Comparison of ENCODE assay signal across 10 cellular contexts in genomic region chr1:184212649-184213314, GRCh38.
DNase-seq lines count a peak whose midpoint lies in the region; ATAC-seq and TF ChIP-seq lines count a peak whose summit lies in the region.
"Had no signal": no experiment of that assay in that cellular context is flagged by ENCODE, and none has a peak within 500 bp of the region (broad histone marks: within the 10 kb centered on the region; RNA-seq: fewer than 3 reads in every experiment).

No MANE protein-coding gene starts in this region.

- H3K79me2 ChIP-seq in PC-3 (ENCODE audit: low read length): no peaks in the 10 kb centered on the region

- POLR2A ChIA-PET in PC-3 (lab: Charles Lee; ENCODE audit: unreplicated experiment): no interaction called here
- POLR2A ChIA-PET in CD4-positive, alpha-beta memory T cell (lab: Charles Lee; ENCODE audit: partially characterized antibody): interaction anchor here (0.8 kb wide), 1 partner anchor 12 kb away, joined by 3 read pairs; no protein-coding TSS in a partner anchor

- H3K4me2 ChIP-seq in PC-3 (ENCODE audit: low read length): no peak overlapping the region

- no peaks in the 10 kb centered on the region for H3K4me1 ChIP-seq in PC-3 (ENCODE audit: insufficient read depth, low read length)
- no peaks in the 10 kb centered on the region for H3K4me1 ChIP-seq in CD4-positive, alpha-beta memory T cell (ENCODE audit: insufficient read depth, low read length)

- no peaks in the 10 kb centered on the region for H4K20me1 ChIP-seq in PC-3 (ENCODE audit: low read length)

- H3K9me3 Mint-ChIP-seq in activated naive CD4-positive, alpha-beta T cell treated with anti-CD3 and anti-CD28 coated beads, Interleukin-2, amount 50 U/mL, for 72 hours: no peaks in the 10 kb centered on the region
- H3K9me3 Mint-ChIP-seq in CD4-positive, alpha-beta memory T cell: no peaks in the 10 kb centered on the region

- H3K27ac ChIP-seq in PC-3 (ENCODE audit: low read length): no peak overlapping the region
- no peak overlapping the region for H3K27ac ChIP-seq in CD4-positive, alpha-beta memory T cell (ENCODE audit: low read depth, low read length)
- H3K27ac ChIP-seq: VCaP had no signal

- no peaks in the 10 kb centered on the region for H3K4me1 Mint-ChIP-seq in CD4-positive, alpha-beta memory T cell

- BruUV-seq in PC-3 (replicated peaks; lab: Mats Ljungman, UMichigan): no TSS peak

- ATAC-seq in PC-3 (no peak), esophagus mucosa (peak; percentile 85)
- no peak for ATAC-seq in activated naive CD4-positive, alpha-beta T cell treated with anti-CD3 and anti-CD28 coated beads, Interleukin-2, amount 50 U/mL, for 72 hours

- no peak overlapping the region for H3K9ac ChIP-seq in PC-3 (ENCODE audit: low read length)

- intact Hi-C loops in PC-3 (cut with micrococcal nuclease): no loop called here
- intact Hi-C loops in CD4-positive, alpha-beta memory T cell (cut with micrococcal nuclease): no loop called here

- H3K9me3 ChIP-seq in PC-3 (ENCODE audit: low read length): no peaks in the 10 kb centered on the region
- no peaks in the 10 kb centered on the region for H3K9me3 ChIP-seq in CD4-positive, alpha-beta memory T cell (ENCODE audit: control insufficient read depth in 1 of 2, low read length in 2 of 2)

- no peak overlapping the region for H3K4me3 ChIP-seq in PC-3 (ENCODE audit: low read length)
- no peak overlapping the region for H3K4me3 ChIP-seq in CD4-positive, alpha-beta memory T cell (ENCODE audit: low read length in 2 of 2)

- H3F3A ChIP-seq in PC-3 (ENCODE audit: low read length, unreplicated experiment): no peaks in the 10 kb centered on the region

- H3K4me3 Mint-ChIP-seq in CD4-positive, alpha-beta memory T cell: no peak overlapping the region

- DNase-seq in ELR (ENCODE audit: low read depth): peak; percentile 78
- peak; percentile 35 for DNase-seq in PC-3
- peak; percentile 98 for DNase-seq in renal cortical epithelial cell (ENCODE audit: low read depth)
- no peak for DNase-seq in activated naive CD4-positive, alpha-beta T cell treated with anti-CD3 and anti-CD28 coated beads, Interleukin-2, amount 50 U/mL, for 72 hours (ENCODE audit: low spot score in 2 of 2)
- DNase-seq in CD4-positive, alpha-beta memory T cell: no peak
- DNase-seq in NCI-H2196 (lab: John Stamatoyannopoulos, UW; ENCODE audit: unreplicated experiment): no peak
- DNase-seq in SHP77 treated with DMSO at 0.1 percent for 48 hours (lab: John Stamatoyannopoulos, UW): no peak
- DNase-seq: NCI-H146 had no signal

- H3K27ac Mint-ChIP-seq in activated naive CD4-positive, alpha-beta T cell treated with anti-CD3 and anti-CD28 coated beads, Interleukin-2, amount 50 U/mL, for 72 hours: peak overlapping the region in 1 of 2 donors; percentile 32
- H3K27ac Mint-ChIP-seq in CD4-positive, alpha-beta memory T cell: no peak overlapping the region

- TF ChIP-seq CTCF in PC-3 (conservative IDR thresholded peaks at IDR 0.05; ENCODE audit: low read depth, low read length): no peak

- peak overlapping the region; percentile 38; the same call in 1 of the 2 replicates for H2AFZ ChIP-seq in PC-3 (ENCODE audit: low read length)

- no peaks in the 10 kb centered on the region for H3K9me2 ChIP-seq in PC-3 (replicated peaks; ENCODE audit: low read length)

- no peaks in the 10 kb centered on the region for H3K27me3 ChIP-seq in PC-3 (ENCODE audit: low read length)
- no peaks in the 10 kb centered on the region for H3K27me3 ChIP-seq in CD4-positive, alpha-beta memory T cell (ENCODE audit: insufficient read depth, low read length)

- H3K36me3 Mint-ChIP-seq in activated naive CD4-positive, alpha-beta T cell treated with anti-CD3 and anti-CD28 coated beads, Interleukin-2, amount 50 U/mL, for 72 hours: no peaks in the 10 kb centered on the region
- no peaks in the 10 kb centered on the region for H3K36me3 Mint-ChIP-seq in CD4-positive, alpha-beta memory T cell

- CTCF ChIA-PET in PC-3 (lab: Charles Lee): no interaction called here
- CTCF ChIA-PET in CD4-positive, alpha-beta memory T cell (lab: Charles Lee; ENCODE audit: partially characterized antibody): interaction anchor here (3.2 kb wide), 1 partner anchor 9 kb away, joined by 14 read pairs; no protein-coding TSS in a partner anchor

- H3K27me3 Mint-ChIP-seq in CD4-positive, alpha-beta memory T cell: peaks cover 0 to 8% of the 10 kb centered on the region in 2 donors

- no peaks in the 10 kb centered on the region for H3K36me3 ChIP-seq in PC-3 (ENCODE audit: low read depth, low read length)
- H3K36me3 ChIP-seq in CD4-positive, alpha-beta memory T cell (ENCODE audit: insufficient read depth, low read length): no peaks in the 10 kb centered on the region

Comparison
In these comparisons a context has a peak if more than half of its experiments do, and no peak if none do; other contexts are left out.
1. DNase-seq: peak in ELR (single experiment), PC-3 (single experiment) and renal cortical epithelial cell (single experiment); none in activated naive CD4-positive, alpha-beta T cell treated with anti-CD3 and anti-CD28 coated beads, Interleukin-2, amount 50 U/mL, for 72 hours (0 of 2), CD4-positive, alpha-beta memory T cell (0 of 5), NCI-H2196 (single experiment) and SHP77 treated with DMSO at 0.1 percent for 48 hours (single experiment).